In the genomic region with DNA sequence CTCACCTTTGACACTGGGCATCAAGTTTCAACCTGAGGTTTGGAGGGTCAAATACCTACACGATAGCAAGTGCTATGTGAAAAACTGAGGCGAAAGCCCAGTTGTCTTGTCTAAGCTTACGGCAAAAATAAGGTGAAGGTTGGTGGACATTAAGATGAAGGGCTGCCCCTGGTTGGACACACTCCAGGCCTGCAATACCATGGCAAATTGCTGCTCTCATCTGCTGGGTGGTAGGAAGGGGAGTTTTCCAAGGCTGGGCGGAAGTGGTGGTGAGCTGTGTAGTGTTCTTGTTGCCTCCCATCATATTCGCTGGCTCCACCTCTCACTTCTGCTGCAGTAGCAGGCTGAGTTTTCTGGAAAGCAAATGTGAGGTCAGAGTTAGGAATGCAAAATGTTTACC, we compare ENCODE assay signal across 33 cellular contexts. TPM values are rescaled to one million over a fixed set of nuclear protein-coding genes. Genes with fewer than 3 reads are reported as not detected.
"Had no signal": no experiment of that assay in that cellular context is flagged by ENCODE, and none has a peak within 500 bp of the region (broad histone marks: within the 10 kb centered on the region; RNA-seq: fewer than 3 reads in every experiment).

No MANE protein-coding gene starts in this region.

- H3K27ac ChIP-seq: adrenal gland, KMS-11, PC-9, SJSA1, VCaP had no signal

- H3K4me1 ChIP-seq: adrenal gland, SJSA1 had no signal

- ATAC-seq: activated naive CD4-positive, alpha-beta T cell treated with anti-CD3 and anti-CD28 coated beads, Interleukin-2, amount 50 U/mL, for 72 hours; activated T-cell treated with anti-CD3 and anti-CD28 coated beads, Interleukin-2, amount 50 U/mL, for 4 hours had no signal

- H3K36me3 ChIP-seq: adrenal gland, SJSA1 had no signal

- DNase-seq: activated B cell treated with CpG ODN at 0.5 μM for 24 hours; activated CD4-positive, alpha-beta memory T cell treated with anti-CD3 and anti-CD28 coated beads for 36 hours; activated CD4-positive, alpha-beta T cell treated with anti-CD3 and anti-CD28 coated beads for 4 hours; activated CD4-positive, alpha-beta T cell treated with anti-CD3 and anti-CD28 coated beads, Interleukin-2, amount 50 U/mL, for 1 hour; activated CD4-positive, CD25-positive, alpha-beta regulatory T cell treated with anti-CD3 and anti-CD28 coated beads, Interleukin-2, amount 50 U/mL, for 72 hours; activated CD8-positive, alpha-beta memory T cell treated with anti-CD3 and anti-CD28 coated beads, Interleukin-2, amount 50 U/mL, for 4 hours; activated gamma-delta T cell treated with Interleukin-2 at 50 U/mL for 16 hours; activated naive CD4-positive, alpha-beta T cell treated with anti-CD3 and anti-CD28 coated beads for 36 hours; activated T-cell treated with anti-CD3 and anti-CD28 coated beads for 4 hours; activated T-cell treated with anti-CD3 and anti-CD28 coated beads, Interleukin-2, amount 50 U/mL, for 4 hours; adrenal gland; anterior cingulate cortex; caudate nucleus; cerebellar nuclear complex; NCI-H1105; NCI-H1417 treated with DMSO at 0.1 percent for 48 hours; NCI-H187 treated with DMSO at 0.1 percent for 48 hours; NCI-H2081; NCI-H2171 treated with DMSO at 0.1 percent for 48 hours; NCI-H2227 treated with DMSO at 0.1 percent for 48 hours; NCI-H446; NCI-H524; NK-92 treated with Interleukin-12 subunit alpha and Interleukin-12 subunit beta, amount 100 ng/mL, for 24 hours; PC-9; SHP77; SK-N-SH had no signal

- H3K27me3 ChIP-seq: adrenal gland, SJSA1 had no signal

- H3K4me3 ChIP-seq: adrenal gland, PC-9, SJSA1 had no signal

- H3K9me3 ChIP-seq: adrenal gland, SJSA1, SK-N-SH had no signal

RNA-seq across cellular contexts. Expression of gene SCP2D1, which starts 33.6 kb away (rescaled TPM):
- total RNA-seq: activated B cell treated with CpG ODN at 0.5 μM for 24 hours; activated CD4-positive, alpha-beta memory T cell treated with anti-CD3 and anti-CD28 coated beads for 36 hours; activated naive CD4-positive, alpha-beta T cell treated with anti-CD3 and anti-CD28 coated beads for 36 hours; activated T-cell treated with anti-CD3 and anti-CD28 coated beads, Interleukin-2, amount 50 U/mL, for 4 hours; activated T-helper 1 cell treated with anti-CD3 and anti-CD28 coated beads, Interleukin-12 subunit alpha, Interleukin-12 subunit beta, Interleukin-2, Interleukin-4 antibody, amounts not matched to agents 30 ng/mL and 10 ng/mL and 1 ng/mL, durations not matched to agents 14 hours and 24 hours and 36 hours; adrenal gland; bronchial epithelial cell; LHCN-M2; PC-9; SJSA1 had no signal
- polyA plus RNA-seq: adrenal gland, SK-N-SH had no signal
